2 cellular contexts compared by ENCODE assay signal in the genomic region with DNA sequence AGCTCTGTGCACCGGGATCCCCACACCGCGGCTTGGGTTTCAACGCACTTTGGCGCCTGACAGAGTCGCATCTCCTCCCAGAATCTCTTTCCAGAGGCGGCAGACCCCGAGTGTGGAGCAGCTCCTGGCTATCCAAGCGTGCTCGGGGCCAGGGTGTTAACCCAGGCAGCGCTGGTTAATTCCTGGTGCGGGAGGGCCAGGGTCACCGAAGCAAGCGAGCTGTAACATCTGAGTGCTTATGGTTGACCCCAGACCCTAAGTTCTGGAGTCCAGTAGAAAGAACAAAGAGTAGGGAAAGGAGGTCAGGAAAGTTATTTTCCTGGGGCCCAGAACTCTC.
TF ChIP-seq lines count a peak whose summit lies in the region.

No MANE protein-coding gene starts in this region.

TF ChIP-seq in HCT116, 20 proteins besides CTCF, POLR2A, EP300 and RAD21:
- TF ChIP-seq CEBPB (IDR thresholded peaks at IDR 0.05; ENCODE audit: low read depth) = no peak
- no peak for TF ChIP-seq MAX (IDR thresholded peaks at IDR 0.05)
- no peak for TF ChIP-seq JUND (IDR thresholded peaks at IDR 0.05)
- TF ChIP-seq SRF (IDR thresholded peaks at IDR 0.05; ENCODE audit: low read depth) = no peak
- no peak for TF ChIP-seq REST (IDR thresholded peaks at IDR 0.05; ENCODE audit: low read depth)
- no peak for TF ChIP-seq EZH2phosphoT487 (IDR thresholded peaks at IDR 0.05; ENCODE audit: borderline replicate concordance)
- TF ChIP-seq FOSL1 (IDR thresholded peaks at IDR 0.05; ENCODE audit: low read depth) = no peak
- TF ChIP-seq EGR1 (IDR thresholded peaks at IDR 0.05; ENCODE audit: low read depth) = no peak
TF ChIP-seq in HCT116: peak in this region for 0.

TF ChIP-seq in HepG2, 621 proteins besides CTCF, POLR2A, EP300 and RAD21 (continues in another document):
- 0 out of 2 replicates have a peak, but pooled peaks have one; percentile 10 for TF ChIP-seq ZNF691 (CRISPR knock-in tag; IDR thresholded peaks at IDR 0.05; ENCODE audit: borderline replicate concordance, low read depth)
- no peak for TF ChIP-seq BRF2 (CRISPR knock-in tag; IDR thresholded peaks at IDR 0.05)
- no peak for TF ChIP-seq NPAS2 (CRISPR knock-in tag; IDR thresholded peaks at IDR 0.05; ENCODE audit: borderline replicate concordance)
- no peak for TF ChIP-seq NCOA5 (CRISPR knock-in tag; IDR thresholded peaks at IDR 0.05)
- TF ChIP-seq, protein P1, sequence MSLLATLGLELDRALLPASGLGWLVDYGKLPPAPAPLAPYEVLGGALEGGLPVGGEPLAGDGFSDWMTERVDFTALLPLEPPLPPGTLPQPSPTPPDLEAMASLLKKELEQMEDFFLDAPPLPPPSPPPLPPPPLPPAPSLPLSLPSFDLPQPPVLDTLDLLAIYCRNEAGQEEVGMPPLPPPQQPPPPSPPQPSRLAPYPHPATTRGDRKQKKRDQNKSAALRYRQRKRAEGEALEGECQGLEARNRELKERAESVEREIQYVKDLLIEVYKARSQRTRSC (CRISPR knock-in tag; IDR thresholded peaks at IDR 0.05; ENCODE audit: low read depth) = no peak
- TF ChIP-seq ZNF768 (CRISPR knock-in tag; IDR thresholded peaks at IDR 0.05) = 0 out of 2 replicates have a peak, but pooled peaks have one; percentile 3
- 0 out of 2 replicates have a peak, but pooled peaks have one; percentile 17 for TF ChIP-seq BHLHE40 (IDR thresholded peaks at IDR 0.05; ENCODE audit: low read length)
- no peak for TF ChIP-seq USF2 (IDR thresholded peaks at IDR 0.05; ENCODE audit: low read depth, low read length)
- no peak for TF ChIP-seq USF2 (CRISPR knock-in tag; IDR thresholded peaks at IDR 0.05; ENCODE audit: borderline replicate concordance)
- no peak for TF ChIP-seq JUND (CRISPR knock-in tag; IDR thresholded peaks at IDR 0.05)
- no peak for TF ChIP-seq ZNF230 (CRISPR knock-in tag; IDR thresholded peaks at IDR 0.05)
- 0 out of 2 replicates have a peak, but pooled peaks have one; percentile 31 for TF ChIP-seq ZFP36L1 (CRISPR knock-in tag; IDR thresholded peaks at IDR 0.05)
- TF ChIP-seq PHF5A (CRISPR knock-in tag; IDR thresholded peaks at IDR 0.05; ENCODE audit: low read depth, unreplicated experiment) = no peak
- no peak for TF ChIP-seq ZNF879 (CRISPR knock-in tag; IDR thresholded peaks at IDR 0.05)
- TF ChIP-seq TARDBP (CRISPR knock-in tag; IDR thresholded peaks at IDR 0.05) = no peak
- no peak for TF ChIP-seq BRD4 (CRISPR knock-in tag; IDR thresholded peaks at IDR 0.05)
- TF ChIP-seq ZNF138 (CRISPR knock-in tag; IDR thresholded peaks at IDR 0.05; ENCODE audit: low read depth) = no peak
- TF ChIP-seq BRCA1 (CRISPR knock-in tag; IDR thresholded peaks at IDR 0.05) = no peak
- TF ChIP-seq KAT7 (CRISPR knock-in tag; IDR thresholded peaks at IDR 0.05; ENCODE audit: borderline replicate concordance) = no peak
- TF ChIP-seq, protein P2, sequence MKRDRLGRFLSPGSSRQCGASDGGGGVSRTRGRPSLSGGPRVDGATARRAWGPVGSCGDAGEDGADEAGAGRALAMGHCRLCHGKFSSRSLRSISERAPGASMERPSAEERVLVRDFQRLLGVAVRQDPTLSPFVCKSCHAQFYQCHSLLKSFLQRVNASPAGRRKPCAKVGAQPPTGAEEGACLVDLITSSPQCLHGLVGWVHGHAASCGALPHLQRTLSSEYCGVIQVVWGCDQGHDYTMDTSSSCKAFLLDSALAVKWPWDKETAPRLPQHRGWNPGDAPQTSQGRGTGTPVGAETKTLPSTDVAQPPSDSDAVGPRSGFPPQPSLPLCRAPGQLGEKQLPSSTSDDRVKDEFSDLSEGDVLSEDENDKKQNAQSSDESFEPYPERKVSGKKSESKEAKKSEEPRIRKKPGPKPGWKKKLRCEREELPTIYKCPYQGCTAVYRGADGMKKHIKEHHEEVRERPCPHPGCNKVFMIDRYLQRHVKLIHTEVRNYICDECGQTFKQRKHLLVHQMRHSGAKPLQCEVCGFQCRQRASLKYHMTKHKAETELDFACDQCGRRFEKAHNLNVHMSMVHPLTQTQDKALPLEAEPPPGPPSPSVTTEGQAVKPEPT (CRISPR knock-in tag; IDR thresholded peaks at IDR 0.05; ENCODE audit: low read depth) = no peak
- no peak for TF ChIP-seq GPN1 (CRISPR knock-in tag; IDR thresholded peaks at IDR 0.05; ENCODE audit: borderline replicate concordance)
- no peak for TF ChIP-seq ZMAT5 (CRISPR knock-in tag; IDR thresholded peaks at IDR 0.05; ENCODE audit: borderline replicate concordance, low read depth)
- no peak for TF ChIP-seq SETDB1 (CRISPR knock-in tag; IDR thresholded peaks at IDR 0.05; ENCODE audit: borderline replicate concordance)
- no peak for TF ChIP-seq ZNF7 (CRISPR knock-in tag; IDR thresholded peaks at IDR 0.05)
- TF ChIP-seq NR3C1 (CRISPR knock-in tag; IDR thresholded peaks at IDR 0.05) = no peak
- no peak for TF ChIP-seq ESRRA (CRISPR knock-in tag; IDR thresholded peaks at IDR 0.05; ENCODE audit: low read depth)
- no peak for TF ChIP-seq THRA (CRISPR knock-in tag; IDR thresholded peaks at IDR 0.05; ENCODE audit: borderline replicate concordance)
- TF ChIP-seq KDM2A (CRISPR knock-in tag; IDR thresholded peaks at IDR 0.05; ENCODE audit: borderline replicate concordance, low read depth) = no peak
- TF ChIP-seq POLR2G (IDR thresholded peaks at IDR 0.05; ENCODE audit: low read depth, low read length) = no peak
- TF ChIP-seq SP2 (CRISPR knock-in tag; IDR thresholded peaks at IDR 0.05) = no peak
- TF ChIP-seq DMTF1 (CRISPR knock-in tag; IDR thresholded peaks at IDR 0.05) = no peak
- TF ChIP-seq SATB2 (CRISPR knock-in tag; IDR thresholded peaks at IDR 0.05) = no peak
- TF ChIP-seq KLF15 (CRISPR knock-in tag; IDR thresholded peaks at IDR 0.05; ENCODE audit: borderline replicate concordance) = no peak
- no peak for TF ChIP-seq MEIS1 (CRISPR knock-in tag; IDR thresholded peaks at IDR 0.05; ENCODE audit: borderline replicate concordance)
- peak in 1 of 2 experiments; percentile 8; a peak in 1 of 4 replicates for TF ChIP-seq HMGXB4 (CRISPR knock-in tag; IDR thresholded peaks at IDR 0.05; ENCODE audit: borderline replicate concordance in 1 of 2, low read depth in 1 of 2)
- no peak for TF ChIP-seq ZNF562 (CRISPR knock-in tag; IDR thresholded peaks at IDR 0.05; ENCODE audit: borderline replicate concordance)
- TF ChIP-seq ZNF564 (CRISPR knock-in tag; IDR thresholded peaks at IDR 0.05) = no peak
- TF ChIP-seq ETV5 (CRISPR knock-in tag; IDR thresholded peaks at IDR 0.05; ENCODE audit: borderline replicate concordance) = no peak
- TF ChIP-seq ZBTB7B (CRISPR knock-in tag; IDR thresholded peaks at IDR 0.05) = no peak
- no peak for TF ChIP-seq PATZ1 (CRISPR knock-in tag; IDR thresholded peaks at IDR 0.05)
- TF ChIP-seq ZNF3 (CRISPR knock-in tag; IDR thresholded peaks at IDR 0.05) = no peak
- no peak for TF ChIP-seq REL (CRISPR knock-in tag; conservative IDR thresholded peaks at IDR 0.05)
- TF ChIP-seq SUZ12 (IDR thresholded peaks at IDR 0.05; ENCODE audit: low read depth, low read length) = no peak
- no peak for TF ChIP-seq ZBTB37 (CRISPR knock-in tag; IDR thresholded peaks at IDR 0.05)
- TF ChIP-seq ZNF672 (CRISPR knock-in tag; IDR thresholded peaks at IDR 0.05) = no peak
- peak; percentile 43; the same call in 1 of the 2 replicates for TF ChIP-seq ZNF652 (CRISPR knock-in tag; IDR thresholded peaks at IDR 0.05; ENCODE audit: borderline replicate concordance, low read depth)
- no peak for TF ChIP-seq ZNF20 (CRISPR knock-in tag; IDR thresholded peaks at IDR 0.05)
- TF ChIP-seq NR2F6 (IDR thresholded peaks at IDR 0.05) = no peak
- no peak for TF ChIP-seq NR2F6 (CRISPR knock-in tag; IDR thresholded peaks at IDR 0.05)
